Comparison of ENCODE assay signal across 35 cellular contexts in the genomic region with DNA sequence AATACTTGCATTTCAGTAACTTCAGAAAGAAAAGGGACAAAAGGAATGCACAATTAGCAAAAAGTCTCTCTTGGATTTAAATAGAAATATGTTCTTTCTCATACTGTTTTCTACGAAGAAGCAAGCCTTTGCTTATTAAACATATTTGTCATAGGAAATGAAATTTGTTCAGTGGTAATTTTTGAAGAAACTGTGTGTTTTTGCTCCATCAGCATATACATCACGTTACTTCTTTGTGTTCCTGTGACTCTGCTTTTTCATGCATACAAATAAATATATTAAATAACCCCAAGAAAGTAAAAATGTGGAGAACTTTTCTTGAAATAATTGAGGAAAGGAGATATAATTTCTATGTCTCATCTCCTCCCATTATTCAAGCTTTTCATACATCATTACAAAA.
"Had no signal": no experiment of that assay in that cellular context is flagged by ENCODE, and none has a peak within 500 bp of the region (broad histone marks: within the 10 kb centered on the region; RNA-seq: fewer than 3 reads in every experiment).

No MANE protein-coding gene starts in this region.

- H3K4me3 ChIP-seq: MG63 had no signal

- H3K27me3 ChIP-seq: MG63 had no signal

- H3K9me3 ChIP-seq: MG63 had no signal

- DNase-seq: Karpas-422, Kasumi-1, MG63, MM.1S, MV-4-11, NCI-H1048, NCI-H1092, NCI-H1092 treated with DMSO at 0.1 percent for 48 hours, NCI-H1105, NCI-H1105 treated with DMSO at 0.1 percent for 48 hours, NCI-H1417, NCI-H1417 treated with DMSO at 0.1 percent for 48 hours, NCI-H1436, NCI-H1436 treated with DMSO at 0.1 percent for 48 hours, NCI-H146, NCI-H1694, NCI-H187, NCI-H187 treated with DMSO at 0.1 percent for 48 hours, NCI-H1930, NCI-H2029, NCI-H2029 treated with DMSO at 0.1 percent for 48 hours, NCI-H2081, NCI-H2081 treated with DMSO at 0.1 percent for 48 hours, NCI-H2107, NCI-H2171, NCI-H2171 treated with DMSO at 0.1 percent for 48 hours, NCI-H2227 treated with DMSO at 0.1 percent for 48 hours, NCI-H226, NCI-H345, NCI-H446, NCI-H446 treated with DMSO at 0.1 percent for 48 hours, NCI-H510A, NCI-H510A treated with DMSO at 0.1 percent for 48 hours, NCI-H524, NCI-H524 treated with DMSO at 0.1 percent for 48 hours had no signal

- H3K36me3 ChIP-seq: MG63 had no signal
